ENCODE assay signal across 17 cellular contexts in the genomic region with DNA sequence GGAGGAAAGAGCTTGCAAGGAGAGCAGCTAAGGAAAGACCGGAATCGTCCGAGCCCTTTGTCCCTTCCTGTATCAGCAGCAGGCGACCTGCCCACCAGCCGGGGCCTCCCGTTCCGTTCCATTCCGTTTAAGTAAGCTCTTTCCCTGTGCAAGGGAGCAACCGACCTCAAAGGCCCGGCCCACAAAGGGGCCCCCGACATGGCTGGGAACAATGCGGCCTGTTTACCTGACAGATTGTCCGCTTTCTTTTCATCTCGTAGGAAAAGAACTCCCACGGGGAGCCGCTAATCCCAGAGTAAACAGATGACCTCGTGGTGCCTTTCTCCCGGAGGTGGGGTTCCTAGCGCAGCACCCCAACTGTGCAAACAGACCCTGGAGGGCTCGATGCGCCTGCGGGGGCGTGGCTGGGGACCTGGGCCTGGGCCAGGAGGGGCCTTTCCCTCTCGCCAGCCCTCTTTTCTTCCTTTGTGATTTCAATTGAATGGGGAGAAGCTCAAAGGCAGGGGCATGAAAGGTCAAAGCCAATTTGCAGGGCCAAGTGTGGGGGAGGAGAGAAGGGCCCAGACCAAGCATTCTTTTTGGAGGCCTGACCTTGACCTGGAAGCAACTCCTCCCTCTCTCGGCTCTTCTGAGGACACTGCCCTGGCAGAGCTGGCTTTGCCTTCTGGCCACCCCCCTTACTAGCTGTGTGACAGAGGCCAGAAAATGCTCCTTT.
DNase-seq lines count a peak whose midpoint lies in the region; ATAC-seq and TF ChIP-seq lines count a peak whose summit lies in the region.
"Had no signal": no experiment of that assay in that cellular context is flagged by ENCODE, and none has a peak within 500 bp of the region (broad histone marks: within the 10 kb centered on the region; RNA-seq: fewer than 3 reads in every experiment).

No MANE protein-coding gene starts in this region.

- intact Hi-C loops in upper lobe of right lung (cut with DNase I) = no loop called here
- intact Hi-C loops in CD8-positive, alpha-beta T cell (cut with DNase I, micrococcal nuclease) = no loop called here

- no peak overlapping the region for H3K4me3 Mint-ChIP-seq in CD8-positive, alpha-beta T cell

- H3K9me3 ChIP-seq in upper lobe of right lung = no peaks in the 10 kb centered on the region
- H3K9me3 ChIP-seq in CD8-positive, alpha-beta T cell (ENCODE audit: low read length) = no peaks in the 10 kb centered on the region
- H3K9me3 ChIP-seq: Peyer's patch, thoracic aorta had no signal

- H3K4me1 Mint-ChIP-seq in CD8-positive, alpha-beta T cell (ENCODE audit: low read depth) = no peaks in the 10 kb centered on the region

- POLR2A ChIA-PET in CD8-positive, alpha-beta T cell (lab: Charles Lee) = no interaction called here

- no peak overlapping the region for H3K27ac ChIP-seq in upper lobe of right lung
- H3K27ac ChIP-seq in CD8-positive, alpha-beta T cell (ENCODE audit: low read depth, low read length) = no peak overlapping the region
- H3K27ac ChIP-seq: epithelial cell of prostate, Peyer's patch, thoracic aorta had no signal

- peaks cover 28% of the 10 kb centered on the region for H3K4me1 ChIP-seq in upper lobe of right lung
- H3K4me1 ChIP-seq in CD8-positive, alpha-beta T cell (ENCODE audit: insufficient read depth, low read length) = no peaks in the 10 kb centered on the region
- H3K4me1 ChIP-seq: Peyer's patch had no signal

- H3K27me3 Mint-ChIP-seq in CD8-positive, alpha-beta T cell (ENCODE audit: low read depth) = no peaks in the 10 kb centered on the region

- no peaks in the 10 kb centered on the region for H3K36me3 ChIP-seq in upper lobe of right lung
- H3K36me3 ChIP-seq in CD8-positive, alpha-beta T cell (ENCODE audit: insufficient read depth, low read length) = no peaks in the 10 kb centered on the region
- H3K36me3 ChIP-seq: Peyer's patch, thoracic aorta had no signal

- no peaks in the 10 kb centered on the region for H3K27me3 ChIP-seq in upper lobe of right lung
- no peaks in the 10 kb centered on the region for H3K27me3 ChIP-seq in CD8-positive, alpha-beta T cell (ENCODE audit: insufficient read depth, low read length)
- H3K27me3 ChIP-seq: Peyer's patch had no signal

- no peak overlapping the region for H3K4me3 ChIP-seq in upper lobe of right lung
- H3K4me3 ChIP-seq in CD8-positive, alpha-beta T cell (ENCODE audit: low read depth, low read length) = no peak overlapping the region
- H3K4me3 ChIP-seq: Peyer's patch, thoracic aorta had no signal

- TF ChIP-seq CTCF in upper lobe of right lung (IDR thresholded peaks at IDR 0.05) = no peak
- TF ChIP-seq CTCF in CD8-positive, alpha-beta T cell (IDR thresholded peaks at IDR 0.05) = no peak

- ATAC-seq in upper lobe of right lung (no peak), HG02981 (IDR thresholded peaks at IDR 0.05; ENCODE audit: unreplicated experiment) (no peak), HG02970 (IDR thresholded peaks at IDR 0.05; ENCODE audit: low FRiP score, unreplicated experiment) (no peak)
- ATAC-seq in CD8-positive, alpha-beta T cell = no peak

- no peaks in the 10 kb centered on the region for H3K9me3 Mint-ChIP-seq in CD8-positive, alpha-beta T cell

- no peak overlapping the region for H3K27ac Mint-ChIP-seq in CD8-positive, alpha-beta T cell

- DNase-seq in NCI-H2107 treated with DMSO at 0.1 percent for 48 hours (lab: John Stamatoyannopoulos, UW; ENCODE audit: unreplicated experiment) (peak; percentile 44), NCI-H2107 (lab: John Stamatoyannopoulos, UW) (no peak), NCI-H774 (lab: John Stamatoyannopoulos, UW) (peak; percentile 79), iPS-NIHi7 (ENCODE audit: extremely low spot score) (peak; percentile 89), upper lobe of right lung (peak; percentile 53)
- no peak for DNase-seq in CD8-positive, alpha-beta T cell
- DNase-seq: 8988T; activated CD4-positive, alpha-beta T cell treated with anti-CD3 and anti-CD28 coated beads, Interleukin-2, amount 50 U/mL, for 4 hours; hypothalamus; NCI-H1694 treated with DMSO at 0.1 percent for 48 hours; right cardiac atrium; T-helper 9 cell had no signal

- H3K36me3 Mint-ChIP-seq in CD8-positive, alpha-beta T cell = no peaks in the 10 kb centered on the region

- CTCF ChIA-PET in CD8-positive, alpha-beta T cell (lab: Charles Lee) = interaction anchor here (1.2 kb wide), 1 partner anchor 9 kb away, joined by 3 read pairs; no protein-coding TSS in a partner anchor

Comparison
In these comparisons a context has a peak if more than half of its experiments do, and no peak if none do; other contexts are left out.
1. DNase-seq: peak in NCI-H2107 treated with DMSO at 0.1 percent for 48 hours (single experiment), NCI-H774 (single experiment), iPS-NIHi7 (single experiment) and upper lobe of right lung (single experiment); none in NCI-H2107 (single experiment) and CD8-positive, alpha-beta T cell (0 of 7).